In genomic region chr3:25080461-25080860, GRCh38 we compare ENCODE assay signal across 20 cellular contexts.
DNase-seq lines count a peak whose midpoint lies in the region; ATAC-seq and TF ChIP-seq lines count a peak whose summit lies in the region.
"Had no signal": no experiment of that assay in that cellular context is flagged by ENCODE, and none has a peak within 500 bp of the region (broad histone marks: within the 10 kb centered on the region; RNA-seq: fewer than 3 reads in every experiment).

No MANE protein-coding gene starts in this region.

- H3K9me3 ChIP-seq in fibroblast of lung (ENCODE audit: control insufficient read depth, insufficient read depth, low read depth, low read length), result no peaks in the 10 kb centered on the region
- H3K9me3 ChIP-seq: BLaER1 treated with 17β-estradiol and CSF1 and Interleukin-3, amounts not matched to agents 10 nM and 100 nM; MG63; SJCRH30 had no signal

- H2AFZ ChIP-seq in fibroblast of lung (ENCODE audit: low read length), result no peak overlapping the region

- no peaks in the 10 kb centered on the region for H3K79me2 ChIP-seq in fibroblast of lung (ENCODE audit: control insufficient read depth, insufficient read depth, low read length)

- no peaks in the 10 kb centered on the region for H4K20me1 ChIP-seq in fibroblast of lung (ENCODE audit: control insufficient read depth, extremely low read depth, insufficient read depth, low read length)
- H4K20me1 ChIP-seq: BLaER1 treated with 17β-estradiol and CSF1 and Interleukin-3, amounts not matched to agents 10 nM and 100 nM had no signal

- H3K4me3 ChIP-seq in fibroblast of lung (replicated peaks in 1 of 4; ENCODE audit: control extremely low read depth in 1 of 4, insufficient read depth in 1 of 4, low read depth in 3 of 4, low read length in 4 of 4), result no peak overlapping the region
- H3K4me3 ChIP-seq: BLaER1 treated with 17β-estradiol and CSF1 and Interleukin-3, amounts not matched to agents 10 nM and 100 nM; MG63; SJCRH30 had no signal

- no peak overlapping the region for H3K4me2 ChIP-seq in fibroblast of lung (ENCODE audit: extremely low read depth, insufficient read depth, low read length)
- H3K4me2 ChIP-seq: BLaER1 treated with 17β-estradiol and CSF1 and Interleukin-3, amounts not matched to agents 10 nM and 100 nM had no signal

- no peak overlapping the region for H3K27ac ChIP-seq in fibroblast of lung (ENCODE audit: insufficient read depth, low read length)
- H3K27ac ChIP-seq: BLaER1 treated with 17β-estradiol and CSF1 and Interleukin-3, amounts not matched to agents 10 nM and 100 nM; SJCRH30 had no signal

- no peaks in the 10 kb centered on the region for H3K4me1 ChIP-seq in fibroblast of lung (ENCODE audit: control insufficient read depth, extremely low read depth, insufficient read depth, low read length)
- H3K4me1 ChIP-seq: SJCRH30 had no signal

- DNase-seq in ELR (ENCODE audit: low read depth) (peak; percentile 17), LHCN-M2 (ENCODE audit: low read depth) (peak; percentile 1), fibroblast of lung (ENCODE audit: low read depth in 2 of 2) (peak; percentile 22 to 35), SHP77 (lab: John Stamatoyannopoulos, UW) (no peak), NCI-H345 (lab: John Stamatoyannopoulos, UW) (no peak)
- DNase-seq: CD4-positive, alpha-beta memory T cell; DND-41; GDM1; Kasumi-1; MG63; NCI-H1417; NCI-H1694 treated with DMSO at 0.1 percent for 48 hours; NCI-H2171; NCI-H524 treated with DMSO at 0.1 percent for 48 hours; NCI-H82; SJCRH30 had no signal

- no peaks in the 10 kb centered on the region for H3K36me3 ChIP-seq in fibroblast of lung (ENCODE audit: control insufficient read depth, insufficient read depth, low read length)
- H3K36me3 ChIP-seq: BLaER1 treated with 17β-estradiol and CSF1 and Interleukin-3, amounts not matched to agents 10 nM and 100 nM; MG63; SJCRH30 had no signal

- H3K27me3 ChIP-seq in fibroblast of lung (ENCODE audit: control insufficient read depth, insufficient read depth, low read length), result no peaks in the 10 kb centered on the region
- H3K27me3 ChIP-seq: BLaER1 treated with 17β-estradiol and CSF1 and Interleukin-3, amounts not matched to agents 10 nM and 100 nM; MG63; SJCRH30 had no signal

- no peak for ATAC-seq in GM21723 (IDR thresholded peaks at IDR 0.05; ENCODE audit: unreplicated experiment)
- no peak for ATAC-seq in GM19351 (IDR thresholded peaks at IDR 0.05; ENCODE audit: unreplicated experiment)
- ATAC-seq: Panc1 had no signal

- TF ChIP-seq CTCF in fibroblast of lung (conservative IDR thresholded peaks at IDR 0.05 in 1 of 2, IDR thresholded peaks at IDR 0.05 in 1 of 2; ENCODE audit: low read depth in 1 of 2, low read length in 2 of 2), result no peak

- H3K9ac ChIP-seq in fibroblast of lung (ENCODE audit: insufficient read depth, low read length), result no peak overlapping the region
- H3K9ac ChIP-seq: BLaER1 treated with 17β-estradiol and CSF1 and Interleukin-3, amounts not matched to agents 10 nM and 100 nM had no signal

Comparison
In these comparisons a context has a peak if more than half of its experiments do, and no peak if none do; other contexts are left out.
1. DNase-seq: peak in ELR (single experiment), LHCN-M2 (single experiment) and fibroblast of lung (2 of 2); none in SHP77 (0 of 2) and NCI-H345 (single experiment).